1 cellular context compared by ENCODE assay signal in genomic region chr15:50765202-50765967, GRCh38.
A peak's percentile ranks its signal among the peaks of the same experiment; 100 is the strongest.
TF ChIP-seq lines count a peak whose summit lies in the region.

Gene SPPL2A (minus strand): TSS chr15:50765706. CDS start chr15:50765533, 173 bp downstream.

TF ChIP-seq in K562, 482 proteins besides CTCF, POLR2A, EP300 and RAD21 (continued from another document and continues in another):
- TF ChIP-seq ZFPM2 (CRISPR knock-in tag; IDR thresholded peaks at IDR 0.05) (0 out of 2 replicates have a peak, but pooled peaks have one; percentile 58), ZNF143 (CRISPR knock-in tag; IDR thresholded peaks at IDR 0.05) (no peak; the same call in 1 of the 2 replicates), KHSRP (IDR thresholded peaks at IDR 0.05) (0 out of 2 replicates have a peak, but pooled peaks have one; percentile 27), ZZZ3 (IDR thresholded peaks at IDR 0.05) (no peak), CREB3L1 (IDR thresholded peaks at IDR 0.05; ENCODE audit: borderline replicate concordance, low read depth) (no peak), ZKSCAN3 (CRISPR knock-in tag; IDR thresholded peaks at IDR 0.05) (no peak), ZNF766 (CRISPR knock-in tag; conservative IDR thresholded peaks at IDR 0.05) (peak; percentile 56; the same call in 1 of the 2 replicates), ZNF232 (CRISPR knock-in tag; IDR thresholded peaks at IDR 0.05) (no peak), CBX3 (IDR thresholded peaks at IDR 0.05; ENCODE audit: borderline replicate concordance in 1 of 2, low read length in 2 of 2) (no peak), SIN3B (IDR thresholded peaks at IDR 0.05; ENCODE audit: low read depth) (peak; percentile 84), SMARCA4 (IDR thresholded peaks at IDR 0.05) (peak; percentile 82), BRF1 (IDR thresholded peaks at IDR 0.05; ENCODE audit: borderline replicate concordance, extremely low read depth, insufficient read length) (no peak), MTA3 (IDR thresholded peaks at IDR 0.05; ENCODE audit: borderline replicate concordance) (peak; percentile 45; the same call in 1 of the 2 replicates), DACH1 (IDR thresholded peaks at IDR 0.05; ENCODE audit: partially characterized antibody) (peak; percentile 83), TFAP4 (CRISPR knock-in tag; IDR thresholded peaks at IDR 0.05; ENCODE audit: borderline replicate concordance) (peak; percentile 97), E2F3 (CRISPR knock-in tag; IDR thresholded peaks at IDR 0.05) (peak; percentile 51; the same call in 1 of the 2 replicates), ZNF551 (CRISPR knock-in tag; IDR thresholded peaks at IDR 0.05) (no peak), DNMT1 (IDR thresholded peaks at IDR 0.05) (no peak), NFATC3 (IDR thresholded peaks at IDR 0.05) (peak; percentile 88; the same call in 1 of the 2 replicates), ZKSCAN1 (IDR thresholded peaks at IDR 0.05; ENCODE audit: low read depth, low read length) (no peak), TCF7L2 (IDR thresholded peaks at IDR 0.05; ENCODE audit: low read depth, low read length) (no peak), YBX1 (IDR thresholded peaks at IDR 0.05) (no peak), ETV6 (IDR thresholded peaks at IDR 0.05; ENCODE audit: borderline replicate concordance in 1 of 2, low read depth in 2 of 2, low read length in 1 of 2) (peak; percentile 35 to 51; a peak in 2 of 4 replicates), ETV6 (CRISPR knock-in tag; IDR thresholded peaks at IDR 0.05; ENCODE audit: borderline replicate concordance) (no peak), SPI1 (IDR thresholded peaks at IDR 0.05; ENCODE audit: borderline replicate concordance, low read depth, low read length) (peak; percentile 84), ZNF282 (CRISPR knock-in tag; IDR thresholded peaks at IDR 0.05) (no peak), CEBPZ (IDR thresholded peaks at IDR 0.05; ENCODE audit: borderline replicate concordance, low read depth, low read length) (no peak), MECOM (CRISPR knock-in tag; IDR thresholded peaks at IDR 0.05) (no peak), ZNF77 (CRISPR knock-in tag; IDR thresholded peaks at IDR 0.05) (no peak), ZNF586 (CRISPR knock-in tag; conservative IDR thresholded peaks at IDR 0.05) (no peak), E4F1 (CRISPR knock-in tag; IDR thresholded peaks at IDR 0.05; ENCODE audit: borderline replicate concordance) (no peak), FOXM1 (IDR thresholded peaks at IDR 0.05; ENCODE audit: low read depth) (no peak), FOXM1 (CRISPR knock-in tag; IDR thresholded peaks at IDR 0.05; ENCODE audit: low read depth) (no peak; the same call in 1 of the 2 replicates), FOS (IDR thresholded peaks at IDR 0.05; ENCODE audit: extremely low read depth, insufficient read length) (no peak), ZNF140 (CRISPR knock-in tag; IDR thresholded peaks at IDR 0.05) (no peak), ZNF707 (CRISPR knock-in tag; conservative IDR thresholded peaks at IDR 0.05) (no peak), ZNF444 (CRISPR knock-in tag; IDR thresholded peaks at IDR 0.05) (no peak), MAFG (tag; conservative IDR thresholded peaks at IDR 0.05) (no peak), ESRRB (CRISPR knock-in tag; IDR thresholded peaks at IDR 0.05; ENCODE audit: borderline replicate concordance) (no peak), RFX7 (CRISPR knock-in tag; IDR thresholded peaks at IDR 0.05) (no peak), FOXK2 (conservative IDR thresholded peaks at IDR 0.05 in 1 of 2, IDR thresholded peaks at IDR 0.05 in 1 of 2; ENCODE audit: low read depth in 2 of 2) (peak; percentile 20 to 24; a peak in 3 of 4 replicates), TBL1XR1 (IDR thresholded peaks at IDR 0.05; ENCODE audit: low read length in 2 of 2) (peak in 1 of 2 experiments; percentile 11; a peak in 1 of 4 replicates), SIRT6 (IDR thresholded peaks at IDR 0.05; ENCODE audit: low read depth, low read length) (no peak), HNRNPK (IDR thresholded peaks at IDR 0.05; ENCODE audit: low read depth, low read length, poor library complexity, severe bottlenecking) (peak; percentile 86), E2F4 (CRISPR knock-in tag; IDR thresholded peaks at IDR 0.05; ENCODE audit: low read depth) (no peak), ZFP36 (IDR thresholded peaks at IDR 0.05; ENCODE audit: low read depth, low read length, partially characterized antibody) (peak; percentile 30), ZNF780A (CRISPR knock-in tag; IDR thresholded peaks at IDR 0.05) (no peak), MED1 (CRISPR knock-in tag; IDR thresholded peaks at IDR 0.05; ENCODE audit: borderline replicate concordance) (no peak), IFI16 (CRISPR knock-in tag; IDR thresholded peaks at IDR 0.05) (no peak), TCF7 (IDR thresholded peaks at IDR 0.05; ENCODE audit: borderline replicate concordance) (no peak), ARID3A (IDR thresholded peaks at IDR 0.05; ENCODE audit: borderline replicate concordance, low read depth, low read length) (no peak), RFX5 (IDR thresholded peaks at IDR 0.05; ENCODE audit: low read depth, low read length) (no peak), PML (IDR thresholded peaks at IDR 0.05; ENCODE audit: low read length) (peak; percentile 78), HMG20B (CRISPR knock-in tag; IDR thresholded peaks at IDR 0.05) (no peak), MAZ (CRISPR knock-in tag; conservative IDR thresholded peaks at IDR 0.05 in 1 of 2, IDR thresholded peaks at IDR 0.05 in 1 of 2) (peak; percentile 90 to 98), STAT5A (IDR thresholded peaks at IDR 0.05; ENCODE audit: borderline replicate concordance, low read length) (no peak), ZFP30 (CRISPR knock-in tag; IDR thresholded peaks at IDR 0.05; ENCODE audit: borderline replicate concordance) (no peak), CXXC5 (CRISPR knock-in tag; IDR thresholded peaks at IDR 0.05) (peak; percentile 95), THRAP3 (IDR thresholded peaks at IDR 0.05; ENCODE audit: borderline replicate concordance) (no peak), NR1H2 (CRISPR knock-in tag; IDR thresholded peaks at IDR 0.05) (no peak), CEBPB (tag; IDR thresholded peaks at IDR 0.05) (no peak), HDAC3 (IDR thresholded peaks at IDR 0.05; ENCODE audit: borderline replicate concordance, partially characterized antibody) (no peak), NR4A1 (CRISPR knock-in tag; IDR thresholded peaks at IDR 0.05) (no peak), NR4A1 (tag; IDR thresholded peaks at IDR 0.05) (no peak), NCOA1 (IDR thresholded peaks at IDR 0.05; ENCODE audit: low read depth) (peak; percentile 66), PHB2 (IDR thresholded peaks at IDR 0.05; ENCODE audit: low read depth) (no peak), FOXA1 (IDR thresholded peaks at IDR 0.05; ENCODE audit: borderline replicate concordance) (no peak), ZNF165 (CRISPR knock-in tag; IDR thresholded peaks at IDR 0.05; ENCODE audit: borderline replicate concordance) (no peak), CREB1 (IDR thresholded peaks at IDR 0.05) (0 out of 2 replicates have a peak, but pooled peaks have one; percentile 11), CREB1 (CRISPR knock-in tag; IDR thresholded peaks at IDR 0.05) (0 out of 2 replicates have a peak, but pooled peaks have one; percentile 26), DDX20 (tag; IDR thresholded peaks at IDR 0.05; ENCODE audit: low read depth) (no peak), TARDBP (IDR thresholded peaks at IDR 0.05) (no peak; the same call in 1 of the 2 replicates), POLR2B (IDR thresholded peaks at IDR 0.05; ENCODE audit: low read depth, partially characterized antibody) (peak; percentile 78), MTA2 (IDR thresholded peaks at IDR 0.05; ENCODE audit: low read depth) (peak; percentile 59), L3MBTL2 (IDR thresholded peaks at IDR 0.05) (peak; percentile 67)
